In the genomic region with DNA sequence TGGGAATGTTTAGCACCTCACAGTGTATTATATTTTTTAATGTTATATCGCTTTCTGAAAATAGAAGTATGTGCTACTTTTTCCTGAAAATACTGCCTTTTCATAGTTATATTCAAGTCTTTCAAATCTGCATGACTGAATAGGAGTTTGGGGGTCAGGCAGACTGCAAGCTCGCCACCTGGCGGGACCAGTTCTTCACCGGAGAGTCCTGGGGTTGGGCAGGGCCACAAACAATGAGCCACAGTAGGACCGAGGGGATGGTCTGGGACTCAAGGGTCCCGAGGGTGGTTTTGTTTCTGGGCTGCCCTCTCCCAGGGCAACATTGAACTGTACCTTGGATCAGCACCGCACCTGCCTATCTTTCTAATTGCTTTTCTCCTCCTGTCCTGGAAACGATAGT, we compare ENCODE assay signal across 16 cellular contexts.
DNase-seq lines count a peak whose midpoint lies in the region; ATAC-seq and TF ChIP-seq lines count a peak whose summit lies in the region.
"Had no signal": no experiment of that assay in that cellular context is flagged by ENCODE, and none has a peak within 500 bp of the region (broad histone marks: within the 10 kb centered on the region; RNA-seq: fewer than 3 reads in every experiment).

No MANE protein-coding gene starts in this region.

- H3K4me1 Mint-ChIP-seq in endothelial cell (ENCODE audit: unreplicated experiment): no peaks in the 10 kb centered on the region
- H3K4me1 Mint-ChIP-seq: activated naive CD4-positive, alpha-beta T cell treated with anti-CD3 and anti-CD28 coated beads, Interleukin-2, amount 50 U/mL, for 24 hours; T-helper 17 cell had no signal

- intact Hi-C loops in left cardiac atrium (cut with DNase I) (no loop called here), sciatic nerve (cut with DNase I) (no loop called here), prostate gland (cut with DNase I) (no loop called here)

- no peak overlapping the region for H3K4me3 Mint-ChIP-seq in endothelial cell (ENCODE audit: unreplicated experiment)
- H3K4me3 Mint-ChIP-seq: activated naive CD4-positive, alpha-beta T cell treated with anti-CD3 and anti-CD28 coated beads, Interleukin-2, amount 50 U/mL, for 24 hours; stimulated activated naive B cell treated with anti-CD40 and anti-IgM and Interleukin-4, amounts not matched to agents 10 μg/mL and 1 μg/mL and 100 μg/mL, for 72 hours; T-helper 17 cell had no signal

- H3K9me3 Mint-ChIP-seq in endothelial cell (ENCODE audit: unreplicated experiment): no peaks in the 10 kb centered on the region
- H3K9me3 Mint-ChIP-seq: activated naive CD4-positive, alpha-beta T cell treated with anti-CD3 and anti-CD28 coated beads, Interleukin-2, amount 50 U/mL, for 24 hours; stimulated activated naive B cell treated with anti-CD40 and anti-IgM and Interleukin-4, amounts not matched to agents 10 μg/mL and 1 μg/mL and 100 μg/mL, for 72 hours had no signal

- no peak overlapping the region for H2AFZ ChIP-seq in OCI-LY1 (ENCODE audit: low read length)

- peaks cover 1% of the 10 kb centered on the region for H3K27me3 Mint-ChIP-seq in endothelial cell (ENCODE audit: unreplicated experiment)
- H3K27me3 Mint-ChIP-seq: activated naive CD4-positive, alpha-beta T cell treated with anti-CD3 and anti-CD28 coated beads, Interleukin-2, amount 50 U/mL, for 24 hours had no signal

- ATAC-seq in left cardiac atrium (no peak), thoracic aorta (ENCODE audit: insufficient number of reproducible peaks, low FRiP score, low read depth) (no peak), sciatic nerve (no peak)
- ATAC-seq: stimulated activated naive B cell treated with anti-CD40 and anti-IgM and Interleukin-4, amounts not matched to agents 10 μg/mL and 1 μg/mL and 100 μg/mL, for 72 hours; T-helper 17 cell had no signal

- DNase-seq in right atrium auricular region (ENCODE audit: low spot score): no peak
- no peak for DNase-seq in left cardiac atrium
- DNase-seq in endothelial cell (ENCODE audit: low spot score): peak; percentile 26
- no peak for DNase-seq in thoracic aorta (ENCODE audit: low spot score)
- DNase-seq in sciatic nerve (ENCODE audit: low spot score): no peak
- no peak for DNase-seq in NCI-H1694 treated with DMSO at 0.1 percent for 48 hours (lab: John Stamatoyannopoulos, UW)
- DNase-seq in prostate gland (ENCODE audit: low spot score): no peak
- DNase-seq: activated CD4-positive, alpha-beta T cell treated with anti-CD3 and anti-CD28 coated beads for 1 hour; NCI-H1930; NCI-H526; stimulated activated naive B cell treated with anti-CD40 and anti-IgM and Interleukin-4, amounts not matched to agents 10 μg/mL and 1 μg/mL and 100 μg/mL, for 72 hours; T-helper 17 cell had no signal

- H3F3A ChIP-seq in OCI-LY1 (ENCODE audit: insufficient read depth, low read length): no peaks in the 10 kb centered on the region

- no peaks in the 10 kb centered on the region for H3K36me3 Mint-ChIP-seq in endothelial cell (ENCODE audit: low read depth, unreplicated experiment)
- H3K36me3 Mint-ChIP-seq: activated naive CD4-positive, alpha-beta T cell treated with anti-CD3 and anti-CD28 coated beads, Interleukin-2, amount 50 U/mL, for 24 hours; stimulated activated naive B cell treated with anti-CD40 and anti-IgM and Interleukin-4, amounts not matched to agents 10 μg/mL and 1 μg/mL and 100 μg/mL, for 72 hours had no signal

- H3K36me3 ChIP-seq in right atrium auricular region (no peaks in the 10 kb centered on the region), OCI-LY1 (ENCODE audit: insufficient read depth, low read length) (no peaks in the 10 kb centered on the region), thoracic aorta (no peaks in the 10 kb centered on the region), prostate gland (no peaks in the 10 kb centered on the region)

- H3K9me3 ChIP-seq in right atrium auricular region (no peaks in the 10 kb centered on the region), OCI-LY1 (ENCODE audit: low read length) (no peaks in the 10 kb centered on the region), thoracic aorta (no peaks in the 10 kb centered on the region), prostate gland (no peaks in the 10 kb centered on the region)

- no peak overlapping the region for H3K4me3 ChIP-seq in right atrium auricular region
- no peak overlapping the region for H3K4me3 ChIP-seq in OCI-LY1 (ENCODE audit: low read depth, low read length, poor library complexity, severe bottlenecking)
- H3K4me3 ChIP-seq in thoracic aorta: no peak overlapping the region
- no peak overlapping the region for H3K4me3 ChIP-seq in prostate gland
- H3K4me3 ChIP-seq: skin epidermis had no signal

- no peak for TF ChIP-seq CTCF in right atrium auricular region (IDR thresholded peaks at IDR 0.05)
- peak; percentile 78 for TF ChIP-seq CTCF in OCI-LY1 (IDR thresholded peaks at IDR 0.05; ENCODE audit: low read length)
- no peak for TF ChIP-seq CTCF in endothelial cell (IDR thresholded peaks at IDR 0.05; ENCODE audit: unreplicated experiment)
- TF ChIP-seq CTCF in thoracic aorta (IDR thresholded peaks at IDR 0.05): no peak
- no peak for TF ChIP-seq CTCF in prostate gland (IDR thresholded peaks at IDR 0.05)

- peak overlapping the region; percentile 89 to 93 for H3K27ac ChIP-seq in right atrium auricular region
- no peak overlapping the region for H3K27ac ChIP-seq in OCI-LY1 (ENCODE audit: low read depth, low read length, poor library complexity, severe bottlenecking)
- peak overlapping the region; percentile 51 to 58 for H3K27ac ChIP-seq in thoracic aorta
- H3K27ac ChIP-seq in prostate gland: no peak overlapping the region
- H3K27ac ChIP-seq: HL-60, skin epidermis had no signal

- TF ChIP-seq POLR2A in prostate gland (IDR thresholded peaks at IDR 0.05): no peak

- no peak overlapping the region for H3K27ac Mint-ChIP-seq in endothelial cell (ENCODE audit: unreplicated experiment)
- H3K27ac Mint-ChIP-seq: activated naive CD4-positive, alpha-beta T cell treated with anti-CD3 and anti-CD28 coated beads, Interleukin-2, amount 50 U/mL, for 24 hours; stimulated activated naive B cell treated with anti-CD40 and anti-IgM and Interleukin-4, amounts not matched to agents 10 μg/mL and 1 μg/mL and 100 μg/mL, for 72 hours; T-helper 17 cell had no signal

- H3K4me1 ChIP-seq in right atrium auricular region (peaks cover 0 to 74% of the 10 kb centered on the region in 2 donors), OCI-LY1 (ENCODE audit: insufficient read depth, low read length, severe bottlenecking) (no peaks in the 10 kb centered on the region), thoracic aorta (ENCODE audit: control insufficient read depth in 1 of 2, low read depth in 2 of 2) (peaks cover 22 to 69% of the 10 kb centered on the region in 2 donors), prostate gland (replicated peaks) (no peaks in the 10 kb centered on the region)

- no peak overlapping the region for H3K9ac ChIP-seq in OCI-LY1 (ENCODE audit: low read length)

- no peaks in the 10 kb centered on the region for H3K9me2 ChIP-seq in OCI-LY1 (ENCODE audit: low read depth, low read length)

- no peaks in the 10 kb centered on the region for H3K27me3 ChIP-seq in right atrium auricular region
- 0 out of 2 replicates have a peak, but pooled peaks cover 3% of the 10 kb centered on the region for H3K27me3 ChIP-seq in OCI-LY1 (ENCODE audit: insufficient read depth, low read length)
- no peaks in the 10 kb centered on the region for H3K27me3 ChIP-seq in thoracic aorta (replicated peaks; ENCODE audit: insufficient read depth)
- no peaks in the 10 kb centered on the region for H3K27me3 ChIP-seq in prostate gland (replicated peaks; ENCODE audit: insufficient read depth)

- H4K20me1 ChIP-seq in OCI-LY1 (ENCODE audit: insufficient read depth, low read length): no peaks in the 10 kb centered on the region

- no peaks in the 10 kb centered on the region for H3K79me2 ChIP-seq in OCI-LY1 (ENCODE audit: insufficient read depth, low read length)

- 83% methylated on average over 8 of the region's 8 CpGs for WGBS in prostate gland

- no peak overlapping the region; the same call in 1 of the 2 replicates for H3K4me2 ChIP-seq in OCI-LY1 (ENCODE audit: low read length)

Comparison
In these comparisons a context has a peak if more than half of its experiments do, and no peak if none do; other contexts are left out.
1. H3K27ac ChIP-seq: peak in right atrium auricular region (2 of 2) and thoracic aorta (2 of 2); none in OCI-LY1 (single experiment) and prostate gland (0 of 2).